In genomic region chr1:7922301-7922700, GRCh38 we compare ENCODE assay signal across 1 cellular context.
TF ChIP-seq lines count a peak whose summit lies in the region.

No MANE protein-coding gene starts in this region.

TF ChIP-seq in K562, 482 proteins besides CTCF, POLR2A, EP300 and RAD21:
- TF ChIP-seq AFF1 (IDR thresholded peaks at IDR 0.05; ENCODE audit: low read depth in 1 of 2, partially characterized antibody in 2 of 2) (no peak), PML (IDR thresholded peaks at IDR 0.05; ENCODE audit: low read length) (no peak), GTF3C2 (IDR thresholded peaks at IDR 0.05; ENCODE audit: borderline replicate concordance, extremely low read depth, insufficient read length) (no peak), TAF9B (IDR thresholded peaks at IDR 0.05; ENCODE audit: partially characterized antibody) (no peak), ZNF79 (CRISPR knock-in tag; IDR thresholded peaks at IDR 0.05; ENCODE audit: low read depth) (no peak)
